1 cellular context compared by ENCODE assay signal in genomic region chr2:157492189-157492773, GRCh38.
TF ChIP-seq lines count a peak whose summit lies in the region.

No MANE protein-coding gene starts in this region.

TF ChIP-seq in HepG2, 621 proteins besides CTCF, POLR2A, EP300 and RAD21 (continued from another document):
- TF ChIP-seq ZNF318 (CRISPR knock-in tag; IDR thresholded peaks at IDR 0.05) (no peak), ZBTB46 (CRISPR knock-in tag; IDR thresholded peaks at IDR 0.05; ENCODE audit: borderline replicate concordance) (no peak), BATF2 (CRISPR knock-in tag; IDR thresholded peaks at IDR 0.05) (no peak)
TF ChIP-seq in HepG2: peak in this region for 9.
